8 cellular contexts compared by ENCODE assay signal in genomic region chr1:147627435-147628110, GRCh38. TPM values are rescaled to one million over a fixed set of nuclear protein-coding genes. Genes with fewer than 3 reads are reported as not detected.
DNase-seq lines count a peak whose midpoint lies in the region; ATAC-seq and TF ChIP-seq lines count a peak whose summit lies in the region.

No MANE protein-coding gene starts in this region.

- DNase-seq in NCI-H2081 (lab: John Stamatoyannopoulos, UW) = peak; percentile 49 to 56
- no peak for DNase-seq in NCI-H2081 treated with DMSO at 0.1 percent for 48 hours (lab: John Stamatoyannopoulos, UW)
- peak; percentile 36 for DNase-seq in RKO (ENCODE audit: low spot score)
- DNase-seq in activated naive CD4-positive, alpha-beta T cell treated with anti-CD3 and anti-CD28 coated beads for 36 hours = peak; percentile 62
- DNase-seq in Right ventricle myocardium inferior (ENCODE audit: missing footprints) = no peak
- no peak for DNase-seq in retinal pigment epithelial cell (ENCODE audit: low read depth)

- TF ChIP-seq CTCF in retinal pigment epithelial cell (conservative IDR thresholded peaks at IDR 0.05; ENCODE audit: low read depth, low read length) = peak; percentile 91

- peak; percentile 56 for ATAC-seq in HG03521 (IDR thresholded peaks at IDR 0.05; ENCODE audit: unreplicated experiment)
- ATAC-seq in Right ventricle myocardium inferior = peak; percentile 68
- ATAC-seq in HG03045 (IDR thresholded peaks at IDR 0.05; ENCODE audit: unreplicated experiment) = no peak

- H3K36me3 Mint-ChIP-seq in activated naive CD4-positive, alpha-beta T cell treated with anti-CD3 and anti-CD28 coated beads for 36 hours (ENCODE audit: low read depth) = peaks cover 2% of the 10 kb centered on the region

- no peak overlapping the region for H3K4me3 ChIP-seq in retinal pigment epithelial cell (ENCODE audit: low read length)

- no peaks in the 10 kb centered on the region for H3K27me3 Mint-ChIP-seq in activated naive CD4-positive, alpha-beta T cell treated with anti-CD3 and anti-CD28 coated beads for 36 hours (ENCODE audit: low read depth)

- no peak overlapping the region for H3K4me3 Mint-ChIP-seq in activated naive CD4-positive, alpha-beta T cell treated with anti-CD3 and anti-CD28 coated beads for 36 hours

- intact Hi-C loops in activated naive CD4-positive, alpha-beta T cell treated with anti-CD3 and anti-CD28 coated beads for 36 hours (cut with micrococcal nuclease) = loop anchor here (1.0 to 5.0 kb wide), 4 partner anchors 27 to 265 kb away; no protein-coding TSS in a partner anchor
- intact Hi-C loops in Right ventricle myocardium inferior (cut with DNase I) = loop anchor here (1.0 to 5.0 kb wide), 3 partner anchors 23 to 132 kb away; no protein-coding TSS in a partner anchor

- no peak overlapping the region for H3K27ac Mint-ChIP-seq in activated naive CD4-positive, alpha-beta T cell treated with anti-CD3 and anti-CD28 coated beads for 36 hours

- H3K9me3 Mint-ChIP-seq in activated naive CD4-positive, alpha-beta T cell treated with anti-CD3 and anti-CD28 coated beads for 36 hours = no peaks in the 10 kb centered on the region

- CTCF ChIA-PET in activated naive CD4-positive, alpha-beta T cell treated with anti-CD3 and anti-CD28 coated beads for 36 hours (lab: Charles Lee) = interaction anchor here (0.6 to 9.8 kb wide), 16 partner anchors 10 to 129 kb away, joined by 3 to 75 read pairs (median 4); a partner anchor contains a TSS

- peaks cover 25% of the 10 kb centered on the region for H3K4me1 Mint-ChIP-seq in activated naive CD4-positive, alpha-beta T cell treated with anti-CD3 and anti-CD28 coated beads for 36 hours (ENCODE audit: low read depth)

RNA-seq across cellular contexts. Expression of gene ACP6, which starts 42.8 kb away (rescaled TPM):
- total RNA-seq in activated naive CD4-positive, alpha-beta T cell treated with anti-CD3 and anti-CD28 coated beads for 36 hours = 10 to 100 TPM; 14.4 to 16.3 TPM
- 8.9 TPM for total RNA-seq in Right ventricle myocardium inferior

Comparison
In these comparisons a context has a peak if more than half of its experiments do, and no peak if none do; other contexts are left out.
1. DNase-seq: peak in NCI-H2081 (2 of 2), RKO (single experiment) and activated naive CD4-positive, alpha-beta T cell treated with anti-CD3 and anti-CD28 coated beads for 36 hours (single experiment); none in NCI-H2081 treated with DMSO at 0.1 percent for 48 hours (single experiment), Right ventricle myocardium inferior (single experiment) and retinal pigment epithelial cell (single experiment).